Comparison of ENCODE assay signal across 13 cellular contexts in genomic region chr6:142863981-142864380, GRCh38.
"Had no signal": no experiment of that assay in that cellular context is flagged by ENCODE, and none has a peak within 500 bp of the region (broad histone marks: within the 10 kb centered on the region; RNA-seq: fewer than 3 reads in every experiment).

No MANE protein-coding gene starts in this region.

- H3K27me3 ChIP-seq: cardiac muscle cell, esophagus squamous epithelium, neutrophil, right atrium auricular region, upper lobe of right lung had no signal

- DNase-seq: activated CD4-positive, alpha-beta T cell treated with anti-CD3 and anti-CD28 coated beads, Interleukin-2, amount 50 U/mL, for 4 hours; activated T-cell treated with anti-CD3 and anti-CD28 coated beads, Interleukin-2, amount 50 U/mL, for 4 hours; esophagus squamous epithelium; foreskin fibroblast; islet precursor cell; stimulated activated naive B cell treated with anti-CD40 and anti-IgM and Interleukin-4, amounts not matched to agents 10 μg/mL and 1 μg/mL and 100 μg/mL, for 72 hours; T-helper 2 cell; upper lobe of right lung had no signal

- H3K9me3 Mint-ChIP-seq: activated T-cell treated with anti-CD3 and anti-CD28 coated beads, Interleukin-2, amount 50 U/mL, for 4 hours; stimulated activated naive B cell treated with anti-CD40 and anti-IgM and Interleukin-4, amounts not matched to agents 10 μg/mL and 1 μg/mL and 100 μg/mL, for 72 hours had no signal

- H3K27ac ChIP-seq: cardiac muscle cell, esophagus squamous epithelium, neutrophil, right atrium auricular region, skin epidermis, upper lobe of right lung had no signal

- ATAC-seq: activated T-cell treated with anti-CD3 and anti-CD28 coated beads, Interleukin-2, amount 50 U/mL, for 4 hours; SK-N-SH treated with all-trans-retinoic acid at 6 μM for 48 hours; stimulated activated naive B cell treated with anti-CD40 and anti-IgM and Interleukin-4, amounts not matched to agents 10 μg/mL and 1 μg/mL and 100 μg/mL, for 72 hours; upper lobe of right lung had no signal

- H3K27ac Mint-ChIP-seq: stimulated activated naive B cell treated with anti-CD40 and anti-IgM and Interleukin-4, amounts not matched to agents 10 μg/mL and 1 μg/mL and 100 μg/mL, for 72 hours had no signal

- H3K36me3 ChIP-seq: cardiac muscle cell, esophagus squamous epithelium, neutrophil, right atrium auricular region, upper lobe of right lung had no signal

- H3K9me3 ChIP-seq: esophagus squamous epithelium, neutrophil, right atrium auricular region, upper lobe of right lung had no signal

- H3K27me3 Mint-ChIP-seq: stimulated activated naive B cell treated with anti-CD40 and anti-IgM and Interleukin-4, amounts not matched to agents 10 μg/mL and 1 μg/mL and 100 μg/mL, for 72 hours had no signal

- H3K4me3 Mint-ChIP-seq: activated T-cell treated with anti-CD3 and anti-CD28 coated beads, Interleukin-2, amount 50 U/mL, for 4 hours; stimulated activated naive B cell treated with anti-CD40 and anti-IgM and Interleukin-4, amounts not matched to agents 10 μg/mL and 1 μg/mL and 100 μg/mL, for 72 hours had no signal

- H3K4me3 ChIP-seq: cardiac muscle cell, esophagus squamous epithelium, right atrium auricular region, skin epidermis, upper lobe of right lung had no signal
